ENCODE assay signal across 12 cellular contexts in the genomic region with DNA sequence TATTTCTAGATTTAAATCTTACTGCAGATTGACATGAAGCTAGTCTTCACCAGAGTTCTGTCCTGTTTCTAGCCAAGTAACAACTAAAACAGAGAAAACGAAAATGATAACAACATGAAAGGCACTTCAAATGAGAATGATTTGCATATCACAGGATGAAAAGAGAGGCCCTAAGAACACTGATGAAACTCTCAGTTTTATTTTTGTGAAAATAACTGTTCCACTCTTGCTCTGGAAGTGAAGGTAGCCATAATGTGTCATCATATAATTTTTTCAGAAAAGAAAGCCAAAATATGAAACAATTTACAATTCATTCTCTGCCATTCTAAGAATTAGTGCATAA.
DNase-seq lines count a peak whose midpoint lies in the region; ATAC-seq and TF ChIP-seq lines count a peak whose summit lies in the region.
"Had no signal": no experiment of that assay in that cellular context is flagged by ENCODE, and none has a peak within 500 bp of the region (broad histone marks: within the 10 kb centered on the region; RNA-seq: fewer than 3 reads in every experiment).

No MANE protein-coding gene starts in this region.

- H3K9me3 ChIP-seq in breast epithelium = no peaks in the 10 kb centered on the region
- H3K9me3 ChIP-seq in mucosa of descending colon = no peaks in the 10 kb centered on the region

- H3K4me3 ChIP-seq in breast epithelium = no peak overlapping the region
- no peak overlapping the region for H3K4me3 ChIP-seq in mucosa of descending colon
- H3K4me3 ChIP-seq: K562 had no signal

- POLR2A ChIA-PET in RWPE1 (lab: Yijun Ruan, JAX; ENCODE audit: low non-redundant PET) = no interaction called here

- peak overlapping the region in 1 of 2 donors; percentile 82 for H3K27ac Mint-ChIP-seq in natural killer cell treated with Interleukin-12 subunit alpha and Interleukin-12 subunit beta and Interleukin-15 and Interleukin-18, amount 100 ng/mL, for 72 hours
- no peak overlapping the region for H3K27ac Mint-ChIP-seq in natural killer cell

- CTCF ChIA-PET in RWPE1 (lab: Yijun Ruan, JAX) = no interaction called here

- H3K36me3 ChIP-seq in breast epithelium (no peaks in the 10 kb centered on the region), mucosa of descending colon (ENCODE audit: low read depth) (no peaks in the 10 kb centered on the region)

- peak overlapping the region; percentile 81 for H3K4me3 Mint-ChIP-seq in natural killer cell treated with Interleukin-12 subunit alpha and Interleukin-12 subunit beta and Interleukin-15 and Interleukin-18, amount 100 ng/mL, for 72 hours
- no peak overlapping the region for H3K4me3 Mint-ChIP-seq in natural killer cell

- no peak for DNase-seq in natural killer cell treated with Interleukin-12 subunit alpha and Interleukin-12 subunit beta and Interleukin-15 and Interleukin-18, amount 100 ng/mL, for 72 hours (ENCODE audit: low spot score)
- DNase-seq in natural killer cell (no peak), breast epithelium (ENCODE audit: low spot score in 2 of 2) (no peak), mucosa of descending colon (no peak), RWPE1 (ENCODE audit: low spot score) (no peak), GOT3 (lab: John Stamatoyannopoulos, UW) (no peak)
- DNase-seq: activated naive CD4-positive, alpha-beta T cell treated with Interleukin-2 at 50 U/mL for 16 hours; effector CD4-positive, alpha-beta T cell; NCI-H69 had no signal

- H3K4me1 ChIP-seq in breast epithelium (no peaks in the 10 kb centered on the region), mucosa of descending colon (ENCODE audit: low read depth) (peaks cover 5% of the 10 kb centered on the region)

- intact Hi-C loops in natural killer cell (cut with micrococcal nuclease) = no loop called here
- intact Hi-C loops in breast epithelium (cut with DNase I; ENCODE audit: low total_unique reads) = no loop called here
- intact Hi-C loops in mucosa of descending colon (cut with DNase I, micrococcal nuclease) = no loop called here

- TF ChIP-seq CTCF in natural killer cell (IDR thresholded peaks at IDR 0.05) (no peak), breast epithelium (IDR thresholded peaks at IDR 0.05) (no peak), mucosa of descending colon (IDR thresholded peaks at IDR 0.05) (no peak), RWPE1 (conservative IDR thresholded peaks at IDR 0.05; ENCODE audit: low read depth) (no peak)

- peaks cover 0 to 8% of the 10 kb centered on the region in 2 donors for H3K27me3 Mint-ChIP-seq in natural killer cell treated with Interleukin-12 subunit alpha and Interleukin-12 subunit beta and Interleukin-15 and Interleukin-18, amount 100 ng/mL, for 72 hours
- H3K27me3 Mint-ChIP-seq in natural killer cell (ENCODE audit: low read depth in 2 of 2) = peaks cover 2 to 4% of the 10 kb centered on the region in 2 donors

- ATAC-seq in natural killer cell treated with Interleukin-12 subunit alpha and Interleukin-12 subunit beta and Interleukin-15 and Interleukin-18, amount 100 ng/mL, for 72 hours = peak in 1 of 2 donors; percentile 60
- ATAC-seq in natural killer cell (no peak), GM21619 (IDR thresholded peaks at IDR 0.05; ENCODE audit: unreplicated experiment) (peak; percentile 85), HG03280 (IDR thresholded peaks at IDR 0.05; ENCODE audit: unreplicated experiment) (peak; percentile 82), mucosa of descending colon (no peak)
- ATAC-seq: K562 had no signal

- H3K36me3 Mint-ChIP-seq in natural killer cell treated with Interleukin-12 subunit alpha and Interleukin-12 subunit beta and Interleukin-15 and Interleukin-18, amount 100 ng/mL, for 72 hours = no peaks in the 10 kb centered on the region
- peaks cover 7% of the 10 kb centered on the region for H3K36me3 Mint-ChIP-seq in natural killer cell

- peaks cover 3 to 16% of the 10 kb centered on the region in 2 donors for H3K4me1 Mint-ChIP-seq in natural killer cell treated with Interleukin-12 subunit alpha and Interleukin-12 subunit beta and Interleukin-15 and Interleukin-18, amount 100 ng/mL, for 72 hours (ENCODE audit: low read depth in 2 of 2)
- no peaks in the 10 kb centered on the region for H3K4me1 Mint-ChIP-seq in natural killer cell

- peaks cover 6% of the 10 kb centered on the region for H3K9me3 Mint-ChIP-seq in natural killer cell treated with Interleukin-12 subunit alpha and Interleukin-12 subunit beta and Interleukin-15 and Interleukin-18, amount 100 ng/mL, for 72 hours
- peaks cover 0 to 3% of the 10 kb centered on the region in 2 donors for H3K9me3 Mint-ChIP-seq in natural killer cell

- H3K27me3 ChIP-seq in breast epithelium = no peaks in the 10 kb centered on the region

- TF ChIP-seq POLR2A in breast epithelium (IDR thresholded peaks at IDR 0.05) = no peak

- no peak overlapping the region for H3K27ac ChIP-seq in breast epithelium
- H3K27ac ChIP-seq in RWPE1 = no peak overlapping the region

Comparison
In these comparisons a context has a peak if more than half of its experiments do, and no peak if none do; other contexts are left out.
1. ATAC-seq: peak in GM21619 (single experiment) and HG03280 (single experiment); none in natural killer cell (0 of 3) and mucosa of descending colon (single experiment).